ENCODE assay signal across 24 cellular contexts in the genomic region with DNA sequence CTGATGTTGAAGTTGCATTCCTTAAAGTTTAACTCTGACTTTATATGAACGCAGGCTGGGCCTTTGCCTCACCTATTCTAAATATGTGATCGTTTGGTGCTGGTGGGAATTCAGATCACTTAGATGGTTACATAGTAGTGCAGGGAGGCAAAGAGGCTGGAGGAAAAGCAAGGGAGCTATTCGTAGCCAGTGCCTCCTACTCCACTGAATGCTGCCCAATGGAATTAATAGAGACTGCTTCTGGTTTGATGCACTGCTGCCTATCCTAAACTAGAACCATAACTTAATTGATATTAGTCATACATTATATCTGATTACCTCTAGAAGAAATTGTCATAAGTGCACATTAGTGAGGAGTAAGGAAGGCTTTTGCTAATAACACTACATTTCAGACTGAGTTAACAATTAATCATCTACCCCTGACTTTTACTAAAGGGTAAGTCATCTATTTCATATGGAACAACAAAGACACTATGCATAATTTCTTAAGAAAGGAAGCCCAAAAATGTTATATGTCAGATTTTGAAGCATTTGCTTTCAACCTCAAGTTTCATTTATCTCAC.
"Had no signal": no experiment of that assay in that cellular context is flagged by ENCODE, and none has a peak within 500 bp of the region (broad histone marks: within the 10 kb centered on the region; RNA-seq: fewer than 3 reads in every experiment).

No MANE protein-coding gene starts in this region.

- H3K27ac ChIP-seq: colonic mucosa, coronary artery, dorsolateral prefrontal cortex, epithelial cell of prostate, esophagus muscularis mucosa, esophagus squamous epithelium, foreskin keratinocyte, gastrocnemius medialis, gastroesophageal sphincter, heart left ventricle, heart right ventricle had no signal

- H3K36me3 ChIP-seq: colonic mucosa, esophagus muscularis mucosa, esophagus squamous epithelium, gastrocnemius medialis, gastroesophageal sphincter, heart left ventricle, heart right ventricle had no signal

- H3K9me3 ChIP-seq: colonic mucosa, esophagus muscularis mucosa, esophagus squamous epithelium, gastrocnemius medialis, gastroesophageal sphincter, heart left ventricle, heart right ventricle had no signal

- DNase-seq: colonic mucosa; cortex of kidney; dermis blood vessel endothelial cell; dorsolateral prefrontal cortex; effector CD4-positive, alpha-beta T cell; effector CD8-positive, alpha-beta T cell; effector memory CD4-positive, alpha-beta T cell; effector memory CD8-positive, alpha-beta T cell; endodermal cell; erythroblast; esophagus squamous epithelium; foreskin fibroblast; foreskin keratinocyte; foreskin melanocyte; gastrocnemius medialis; glutamatergic neuron; head of caudate nucleus; heart left ventricle; heart right ventricle had no signal

- ATAC-seq: effector memory CD8-positive, alpha-beta T cell; esophagus mucosa; foreskin keratinocyte; gastrocnemius medialis; gastroesophageal sphincter; heart left ventricle; heart right ventricle had no signal

- H3K4me3 ChIP-seq: colonic mucosa, coronary artery, dorsolateral prefrontal cortex, esophagus muscularis mucosa, esophagus squamous epithelium, gastrocnemius medialis, gastroesophageal sphincter, heart left ventricle, heart right ventricle had no signal

- H3K4me1 ChIP-seq: colonic mucosa, esophagus muscularis mucosa, esophagus squamous epithelium, foreskin keratinocyte, gastrocnemius medialis, gastroesophageal sphincter, heart left ventricle, heart right ventricle had no signal

- H3K27me3 ChIP-seq: colonic mucosa, esophagus muscularis mucosa, esophagus squamous epithelium, gastrocnemius medialis, gastroesophageal sphincter, heart left ventricle, heart right ventricle had no signal
